Comparison of ENCODE assay signal across 1 cellular context in genomic region chr10:33161550-33162247, GRCh38.
A peak's percentile ranks its signal among the peaks of the same experiment; 100 is the strongest.
TF ChIP-seq lines count a peak whose summit lies in the region.

No MANE protein-coding gene starts in this region.

TF ChIP-seq in HepG2, 621 proteins besides CTCF, POLR2A, EP300 and RAD21 (continued from another document):
- TF ChIP-seq ZNF362 (CRISPR knock-in tag; IDR thresholded peaks at IDR 0.05; ENCODE audit: borderline replicate concordance) (no peak), ZNF121 (CRISPR knock-in tag; IDR thresholded peaks at IDR 0.05) (peak; percentile 38; the same call in 1 of the 2 replicates), GZF1 (CRISPR knock-in tag; IDR thresholded peaks at IDR 0.05) (no peak), ZNF224 (CRISPR knock-in tag; IDR thresholded peaks at IDR 0.05) (no peak), MIXL1 (CRISPR knock-in tag; IDR thresholded peaks at IDR 0.05) (no peak), ZNF597 (CRISPR knock-in tag; IDR thresholded peaks at IDR 0.05) (no peak), ZNF775 (CRISPR knock-in tag; IDR thresholded peaks at IDR 0.05; ENCODE audit: borderline replicate concordance) (no peak), BCLAF1 (IDR thresholded peaks at IDR 0.05) (no peak), SRSF4 (IDR thresholded peaks at IDR 0.05; ENCODE audit: low read depth, low read length, poor library complexity, severe bottlenecking) (no peak), YEATS4 (CRISPR knock-in tag; IDR thresholded peaks at IDR 0.05; ENCODE audit: borderline replicate concordance) (no peak), ZNF530 (CRISPR knock-in tag; IDR thresholded peaks at IDR 0.05; ENCODE audit: low read depth) (no peak), TBX2 (CRISPR knock-in tag; IDR thresholded peaks at IDR 0.05; ENCODE audit: borderline replicate concordance) (peak; percentile 55; the same call in 1 of the 2 replicates), SALL1 (CRISPR knock-in tag; IDR thresholded peaks at IDR 0.05) (peak; percentile 57), JUNB (CRISPR knock-in tag; IDR thresholded peaks at IDR 0.05; ENCODE audit: borderline replicate concordance) (no peak), SNAI1 (CRISPR knock-in tag; IDR thresholded peaks at IDR 0.05; ENCODE audit: borderline replicate concordance) (no peak), AHDC1 (CRISPR knock-in tag; IDR thresholded peaks at IDR 0.05; ENCODE audit: borderline replicate concordance) (0 out of 2 replicates have a peak, but pooled peaks have one; percentile 64), ZMYM4 (CRISPR knock-in tag; IDR thresholded peaks at IDR 0.05) (peak; percentile 15; the same call in 1 of the 2 replicates), ZNF232 (CRISPR knock-in tag; IDR thresholded peaks at IDR 0.05; ENCODE audit: borderline replicate concordance) (peak; percentile 99), ZNF792 (CRISPR knock-in tag; IDR thresholded peaks at IDR 0.05) (no peak), RNF219 (CRISPR knock-in tag; IDR thresholded peaks at IDR 0.05) (0 out of 2 replicates have a peak, but pooled peaks have one; percentile 65), ZNF703 (CRISPR knock-in tag; IDR thresholded peaks at IDR 0.05; ENCODE audit: borderline replicate concordance) (0 out of 2 replicates have a peak, but pooled peaks have one; percentile 25), ZNF784 (CRISPR knock-in tag; IDR thresholded peaks at IDR 0.05; ENCODE audit: borderline replicate concordance) (0 out of 2 replicates have a peak, but pooled peaks have one; percentile 35), ZNF563 (CRISPR knock-in tag; IDR thresholded peaks at IDR 0.05) (0 out of 2 replicates have a peak, but pooled peaks have one; percentile 34), MAX (IDR thresholded peaks at IDR 0.05) (0 out of 2 replicates have a peak, but pooled peaks have one; percentile 10), ZNF10 (CRISPR knock-in tag; IDR thresholded peaks at IDR 0.05; ENCODE audit: borderline replicate concordance, low read depth) (no peak)
